Comparison of ENCODE assay signal across 39 cellular contexts in the genomic region with DNA sequence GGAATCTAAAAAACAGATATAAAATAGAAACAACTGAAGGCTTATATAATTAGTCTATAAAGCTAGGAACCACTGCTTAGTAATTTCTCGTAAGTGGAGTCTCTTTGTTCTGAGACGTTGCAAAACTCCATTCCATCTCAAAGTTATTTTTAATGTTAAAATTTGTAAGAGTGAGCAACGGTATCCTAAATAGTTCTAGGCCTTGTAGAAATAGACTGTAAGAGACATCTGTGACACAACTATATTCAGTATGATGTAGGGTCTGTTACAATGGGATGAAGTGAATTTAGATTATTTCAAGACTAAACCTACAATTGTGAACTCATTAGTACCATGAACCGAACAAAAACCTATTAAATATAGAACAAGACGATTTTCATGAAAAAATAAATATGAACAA.
"Had no signal": no experiment of that assay in that cellular context is flagged by ENCODE, and none has a peak within 500 bp of the region (broad histone marks: within the 10 kb centered on the region; RNA-seq: fewer than 3 reads in every experiment).

No MANE protein-coding gene starts in this region.

- H3K27ac ChIP-seq: adrenal gland, body of pancreas, brain microvascular endothelial cell, breast epithelium, VCaP had no signal

- H3K27me3 ChIP-seq: adrenal gland, body of pancreas, brain microvascular endothelial cell, breast epithelium had no signal

- H3K4me1 ChIP-seq: breast epithelium had no signal

- ATAC-seq: activated CD4-positive, alpha-beta T cell treated with anti-CD3 and anti-CD28 coated beads for 36 hours; activated CD4-positive, CD25-positive, alpha-beta regulatory T cell treated with anti-CD3 and anti-CD28 coated beads, Interleukin-2, amount 50 U/mL, for 24 hours; activated CD8-positive, alpha-beta memory T cell treated with anti-CD3 and anti-CD28 coated beads, Interleukin-2, amount 10 ng/mL, durations not matched to agents 7 days and 5 days; activated CD8-positive, alpha-beta T cell treated with anti-CD3 and anti-CD28 coated beads, Interleukin-2, amount 10 ng/mL, durations not matched to agents 7 days and 5 days; activated naive CD4-positive, alpha-beta T cell treated with anti-CD3 and anti-CD28 coated beads, Interleukin-2, amount 50 U/mL, for 72 hours; body of pancreas had no signal

- H3K4me3 Mint-ChIP-seq: activated CD4-positive, alpha-beta memory T cell treated with anti-CD3 and anti-CD28 coated beads, Interleukin-2, amount 10 ng/mL, durations not matched to agents 7 days and 5 days; activated CD4-positive, alpha-beta T cell treated with anti-CD3 and anti-CD28 coated beads for 36 hours; activated CD4-positive, alpha-beta T cell treated with anti-CD3 and anti-CD28 coated beads, Interleukin-2, amount 10 ng/mL, durations not matched to agents 7 days and 5 days; activated CD8-positive, alpha-beta memory T cell treated with anti-CD3 and anti-CD28 coated beads, Interleukin-2, amount 10 ng/mL, durations not matched to agents 7 days and 5 days; activated CD8-positive, alpha-beta T cell treated with anti-CD3 and anti-CD28 coated beads, Interleukin-2, amount 10 ng/mL, durations not matched to agents 7 days and 5 days; activated naive CD4-positive, alpha-beta T cell treated with anti-CD3 and anti-CD28 coated beads for 36 hours; activated naive CD8-positive, alpha-beta T cell treated with anti-CD3 and anti-CD28 coated beads for 36 hours; activated T-cell treated with anti-CD3 and anti-CD28 coated beads, Interleukin-2, amount 50 U/mL, for 24 hours; T-helper 1 cell treated with Interleukin-12 subunit alpha and Interleukin-12 subunit beta and Interleukin-4 antibody, amounts not matched to agents 30 μg/mL and 1 μg/mL, for 36 hours; T-helper 2 cell treated with Interferon-gamma antibody and Interleukin-4, amounts not matched to agents 5 μg/mL and 100 μg/mL, for 36 hours had no signal

- H3K27me3 Mint-ChIP-seq: activated CD4-positive, alpha-beta memory T cell treated with anti-CD3 and anti-CD28 coated beads, Interleukin-2, amount 10 ng/mL, durations not matched to agents 7 days and 5 days; activated CD4-positive, alpha-beta T cell treated with anti-CD3 and anti-CD28 coated beads for 36 hours; activated CD4-positive, alpha-beta T cell treated with anti-CD3 and anti-CD28 coated beads, Interleukin-2, amount 10 ng/mL, durations not matched to agents 7 days and 5 days; activated CD8-positive, alpha-beta memory T cell treated with anti-CD3 and anti-CD28 coated beads, Interleukin-2, amount 10 ng/mL, durations not matched to agents 7 days and 5 days; activated naive CD8-positive, alpha-beta T cell treated with anti-CD3 and anti-CD28 coated beads for 36 hours; activated T-cell treated with anti-CD3 and anti-CD28 coated beads, Interleukin-2, amount 50 U/mL, for 24 hours had no signal

- FAIRE-seq: astrocyte, TTC549 had no signal

- DNase-seq: activated CD4-positive, alpha-beta memory T cell treated with anti-CD3 and anti-CD28 coated beads, Interleukin-2, amount 10 ng/mL, durations not matched to agents 7 days and 5 days; activated CD4-positive, alpha-beta T cell treated with anti-CD3 and anti-CD28 coated beads for 1 hour; activated CD4-positive, alpha-beta T cell treated with anti-CD3 and anti-CD28 coated beads for 36 hours; activated CD4-positive, alpha-beta T cell treated with anti-CD3 and anti-CD28 coated beads for 48 hours; activated CD4-positive, alpha-beta T cell treated with anti-CD3 and anti-CD28 coated beads, Interleukin-2, amount 10 ng/mL, durations not matched to agents 7 days and 5 days; activated CD4-positive, alpha-beta T cell treated with anti-CD3 and anti-CD28 coated beads, Interleukin-2, amount 50 U/mL, for 48 hours; activated CD4-positive, CD25-positive, alpha-beta regulatory T cell; activated CD8-positive, alpha-beta memory T cell treated with anti-CD3 and anti-CD28 coated beads for 24 hours; activated CD8-positive, alpha-beta memory T cell treated with anti-CD3 and anti-CD28 coated beads, Interleukin-2, amount 10 ng/mL, durations not matched to agents 7 days and 5 days; activated CD8-positive, alpha-beta memory T cell treated with anti-CD3 and anti-CD28 coated beads, Interleukin-2, amount 50 U/mL, for 48 hours; activated CD8-positive, alpha-beta T cell treated with anti-CD3 and anti-CD28 coated beads, Interleukin-2, amount 10 ng/mL, durations not matched to agents 7 days and 5 days; activated effector memory CD4-positive, alpha-beta T cell treated with Interleukin-2 at 50 U/mL for 16 hours; activated gamma-delta T cell; activated naive CD4-positive, alpha-beta T cell; activated naive CD4-positive, alpha-beta T cell treated with anti-CD3 and anti-CD28 coated beads for 36 hours; activated naive CD4-positive, alpha-beta T cell treated with anti-CD3 and anti-CD28 coated beads, Interleukin-2, amount 50 U/mL, for 16 hours; activated naive CD8-positive, alpha-beta T cell treated with anti-CD3 and anti-CD28 coated beads for 36 hours; activated T-cell treated with anti-CD3 and anti-CD28 coated beads, Interleukin-2, amount 50 U/mL, for 24 hours; activated T-cell treated with anti-CD3 and anti-CD28 coated beads, Interleukin-2, amount 50 U/mL, for 48 hours; adrenal gland; amniotic stem cell; aorta; body of pancreas; brain microvascular endothelial cell; central memory CD4-positive, alpha-beta T cell; cerebellar nuclear complex; SW 1271; T-helper 1 cell; T-helper 2 cell; T-helper 9 cell had no signal

- H3K27ac Mint-ChIP-seq: activated CD4-positive, alpha-beta memory T cell treated with anti-CD3 and anti-CD28 coated beads, Interleukin-2, amount 10 ng/mL, durations not matched to agents 7 days and 5 days; activated CD4-positive, alpha-beta T cell treated with anti-CD3 and anti-CD28 coated beads for 36 hours; activated CD4-positive, alpha-beta T cell treated with anti-CD3 and anti-CD28 coated beads, Interleukin-2, amount 10 ng/mL, durations not matched to agents 7 days and 5 days; activated CD8-positive, alpha-beta memory T cell treated with anti-CD3 and anti-CD28 coated beads, Interleukin-2, amount 10 ng/mL, durations not matched to agents 7 days and 5 days; activated CD8-positive, alpha-beta T cell treated with anti-CD3 and anti-CD28 coated beads, Interleukin-2, amount 10 ng/mL, durations not matched to agents 7 days and 5 days; activated naive CD4-positive, alpha-beta T cell treated with anti-CD3 and anti-CD28 coated beads for 36 hours; activated naive CD4-positive, alpha-beta T cell treated with anti-CD3 and anti-CD28 coated beads, Interleukin-2, amount 50 U/mL, for 72 hours; activated T-cell treated with anti-CD3 and anti-CD28 coated beads, Interleukin-2, amount 50 U/mL, for 24 hours; activated T-helper 2 cell treated with anti-CD3 and anti-CD28 coated beads, Interferon-gamma antibody, Interleukin-2, Interleukin-4, amounts not matched to agents 10 μg/mL and 5 μg/mL and 100 μg/mL, durations not matched to agents 14 hours and 24 hours and 36 hours; T-helper 1 cell treated with Interleukin-12 subunit alpha and Interleukin-12 subunit beta and Interleukin-4 antibody, amounts not matched to agents 30 μg/mL and 1 μg/mL, for 36 hours; T-helper 2 cell treated with Interferon-gamma antibody and Interleukin-4, amounts not matched to agents 5 μg/mL and 100 μg/mL, for 36 hours had no signal

- H3K9me3 ChIP-seq: adrenal gland, body of pancreas had no signal

- H3K36me3 ChIP-seq: adrenal gland, brain microvascular endothelial cell, breast epithelium had no signal

- H3K4me3 ChIP-seq: adrenal gland, body of pancreas, breast epithelium had no signal
